ENCODE assay signal across 10 cellular contexts in genomic region chr16:11674818-11675560, GRCh38. TPM values are rescaled to one million over a fixed set of nuclear protein-coding genes. Genes with fewer than 3 reads are reported as not detected.
DNase-seq lines count a peak whose midpoint lies in the region; ATAC-seq, FAIRE-seq and TF ChIP-seq lines count a peak whose summit lies in the region.
"Had no signal": no experiment of that assay in that cellular context is flagged by ENCODE, and none has a peak within 500 bp of the region (broad histone marks: within the 10 kb centered on the region; RNA-seq: fewer than 3 reads in every experiment).

No MANE protein-coding gene starts in this region.

- H3K9me3 ChIP-seq in small intestine (ENCODE audit: control insufficient read depth, low read depth) (no peaks in the 10 kb centered on the region), WERI-Rb-1 (ENCODE audit: severe bottlenecking) (no peaks in the 10 kb centered on the region)

- no peak overlapping the region for H3K4me3 ChIP-seq in fibroblast of mammary gland (ENCODE audit: control insufficient read depth, low read depth, low read length)
- H3K4me3 ChIP-seq in small intestine (ENCODE audit: low read depth in 1 of 2, low read length in 2 of 2) = no peak overlapping the region
- no peak overlapping the region for H3K4me3 ChIP-seq in WERI-Rb-1 (ENCODE audit: low read depth, low read length)

- TF ChIP-seq CTCF in fibroblast of mammary gland (conservative IDR thresholded peaks at IDR 0.05; ENCODE audit: control insufficient read depth, insufficient read depth, low read depth, low read length) (no peak), WERI-Rb-1 (IDR thresholded peaks at IDR 0.05; ENCODE audit: low read depth, low read length) (no peak)

- H3K36me3 ChIP-seq in small intestine (ENCODE audit: control insufficient read depth in 2 of 2, insufficient read depth in 2 of 2, low read length in 2 of 2) = peaks cover 6 to 17% of the 10 kb centered on the region in 2 donors
- H3K36me3 ChIP-seq in WERI-Rb-1 = peaks cover 54% of the 10 kb centered on the region

- ATAC-seq in SK-N-SH treated with all-trans-retinoic acid at 6 μM for 48 hours (peak; percentile 45), GM21737 (IDR thresholded peaks at IDR 0.05; ENCODE audit: unreplicated experiment) (no peak)

- no peak for FAIRE-seq in small intestine (lab: Jason Lieb, UNC)

- H3K27me3 ChIP-seq in small intestine (ENCODE audit: control insufficient read depth in 2 of 2, insufficient read depth in 2 of 2, low read length in 2 of 2) (no peaks in the 10 kb centered on the region), WERI-Rb-1 (ENCODE audit: insufficient read depth, low read depth, severe bottlenecking) (no peaks in the 10 kb centered on the region)

- H3K27ac ChIP-seq in small intestine (ENCODE audit: low read depth in 1 of 2, low read length in 1 of 2) (peak overlapping the region; percentile 60 to 69), WERI-Rb-1 (no peak overlapping the region)

- peaks cover 12 to 13% of the 10 kb centered on the region in 2 donors for H3K4me1 ChIP-seq in small intestine (ENCODE audit: control insufficient read depth in 2 of 2, insufficient read depth in 1 of 2, low read depth in 1 of 2, low read length in 1 of 2)

- WGBS in small intestine, 3 donors = 23 to 38% (median 28%) methylated on average over 15 of the region's 15 CpGs

- DNase-seq in NCI-H2029 (lab: John Stamatoyannopoulos, UW) (peak; percentile 31), NCI-H2029 treated with DMSO at 0.1 percent for 48 hours (lab: John Stamatoyannopoulos, UW) (no peak), fibroblast of mammary gland (ENCODE audit: low read depth) (peak; percentile 22), small intestine (peak; percentile 58), WERI-Rb-1 (no peak), ecto neural progenitor cell (ENCODE audit: low spot score) (no peak)
- DNase-seq: 8988T, NCI-H1417 treated with DMSO at 0.1 percent for 48 hours had no signal

TF ChIP-seq in SK-N-SH treated with all-trans-retinoic acid at 6 μM for 48 hours, 23 proteins besides CTCF, POLR2A, EP300 and RAD21:
- no peak for TF ChIP-seq GLIS3 (CRISPR knock-in tag; IDR thresholded peaks at IDR 0.05)
- TF ChIP-seq CSRNP3 (CRISPR knock-in tag; IDR thresholded peaks at IDR 0.05) = no peak
- no peak for TF ChIP-seq ZNF565 (CRISPR knock-in tag; conservative IDR thresholded peaks at IDR 0.05; ENCODE audit: low read depth)
- no peak for TF ChIP-seq SNAI2 (CRISPR knock-in tag; IDR thresholded peaks at IDR 0.05)
- TF ChIP-seq TCF4 (CRISPR knock-in tag; IDR thresholded peaks at IDR 0.05; ENCODE audit: borderline replicate concordance) = no peak

RNA-seq across cellular contexts. Expression of gene SNN, which starts 6.7 kb away (rescaled TPM):
- polyA plus RNA-seq in small intestine = 10 to 100 TPM in 1 of 3 donors, 1 to 10 TPM in 2; 9.6 to 15.7 (median 9.7) TPM

Comparison
In these comparisons a context has a peak if more than half of its experiments do, and no peak if none do; other contexts are left out.
1. DNase-seq: peak in NCI-H2029 (single experiment), fibroblast of mammary gland (single experiment) and small intestine (single experiment); none in NCI-H2029 treated with DMSO at 0.1 percent for 48 hours (single experiment), WERI-Rb-1 (single experiment) and ecto neural progenitor cell (single experiment).